In genomic region chr11:86011175-86011574, GRCh38 we compare ENCODE assay signal across 25 cellular contexts. TPM values are rescaled to one million over a fixed set of nuclear protein-coding genes. Genes with fewer than 3 reads are reported as not detected.
DNase-seq lines count a peak whose midpoint lies in the region; ATAC-seq and TF ChIP-seq lines count a peak whose summit lies in the region.
"Had no signal": no experiment of that assay in that cellular context is flagged by ENCODE, and none has a peak within 500 bp of the region (broad histone marks: within the 10 kb centered on the region; RNA-seq: fewer than 3 reads in every experiment).

No MANE protein-coding gene starts in this region.

- ATAC-seq in left lung, result peak; percentile 24
- ATAC-seq in gastrocnemius medialis, result peak; percentile 45 to 81
- no peak for ATAC-seq in activated CD4-positive, CD25-positive, alpha-beta regulatory T cell treated with anti-CD3 and anti-CD28 coated beads, Interleukin-2, amount 50 U/mL, for 24 hours
- no peak for ATAC-seq in GM21515 (IDR thresholded peaks at IDR 0.05; ENCODE audit: unreplicated experiment)
- ATAC-seq: GM12878 had no signal

- no peaks in the 10 kb centered on the region for H3K4me1 ChIP-seq in left lung
- H3K4me1 ChIP-seq in gastrocnemius medialis, result peaks cover 31 to 34% of the 10 kb centered on the region in 2 donors
- H3K4me1 ChIP-seq in CD8-positive, alpha-beta memory T cell (ENCODE audit: insufficient read depth, low read length), result no peaks in the 10 kb centered on the region
- H3K4me1 ChIP-seq: BLaER1 had no signal

- H3K27ac ChIP-seq in left lung (no peak overlapping the region), gastrocnemius medialis (peak overlapping the region; percentile 40 to 57 (median 50))
- no peak overlapping the region for H3K27ac ChIP-seq in CD8-positive, alpha-beta memory T cell (ENCODE audit: low read depth, low read length)
- H3K27ac ChIP-seq: BLaER1 had no signal

- DNase-seq in NCI-H69 (lab: John Stamatoyannopoulos, UW) (peak; percentile 26), NCI-H774 (lab: John Stamatoyannopoulos, UW) (peak; percentile 19), left lung (no peak), gastrocnemius medialis (no peak)
- no peak for DNase-seq in CD8-positive, alpha-beta memory T cell
- DNase-seq: 8988T; ACHN; BE2C; C1 segment of cervical spinal cord; Caco-2; Calu3; CD4-positive, alpha-beta memory T cell; CD4-positive, CD25-positive, alpha-beta regulatory T cell; DMS 273 treated with DMSO at 0.1 percent for 48 hours; DMS153; DMS53; DMS79; DND-41; EL; GDM1 had no signal

- no peak for TF ChIP-seq POLR2A in gastrocnemius medialis (IDR thresholded peaks at IDR 0.05)

- no peak overlapping the region for H3K27ac Mint-ChIP-seq in CD8-positive, alpha-beta memory T cell
- H3K27ac Mint-ChIP-seq: CD14-positive monocyte; CD4-positive, alpha-beta memory T cell; CD4-positive, CD25-positive, alpha-beta regulatory T cell had no signal

- POLR2A ChIA-PET in CD8-positive, alpha-beta memory T cell (lab: Charles Lee), result no interaction called here

- in situ Hi-C loops in gastrocnemius medialis (cut with MboI; ENCODE audit: low sequenced_read_pairs in 4 of 4), result no loop called here

- H3K4me1 Mint-ChIP-seq in CD8-positive, alpha-beta memory T cell, result peaks cover 15 to 32% (median 23%) of the 10 kb centered on the region in 3 donors

- intact Hi-C loops in left lung (cut with DNase I), result no loop called here
- intact Hi-C loops in gastrocnemius medialis (cut with DNase I; ENCODE audit: low total_unique reads), result no loop called here

- H3K9me3 Mint-ChIP-seq in CD8-positive, alpha-beta memory T cell, result no peaks in the 10 kb centered on the region
- H3K9me3 Mint-ChIP-seq: CD4-positive, alpha-beta memory T cell; CD4-positive, CD25-positive, alpha-beta regulatory T cell had no signal

- H3K9me3 ChIP-seq in left lung, result no peaks in the 10 kb centered on the region
- H3K9me3 ChIP-seq in gastrocnemius medialis, result no peaks in the 10 kb centered on the region
- no peaks in the 10 kb centered on the region for H3K9me3 ChIP-seq in CD8-positive, alpha-beta memory T cell (ENCODE audit: low read length)
- H3K9me3 ChIP-seq: BE2C, BLaER1, Caco-2 had no signal

- CTCF ChIA-PET in CD8-positive, alpha-beta memory T cell (lab: Charles Lee), result interaction anchor here (2.3 kb wide), 1 partner anchor 31 kb away, joined by 5 read pairs; no protein-coding TSS in a partner anchor

- H3K27me3 Mint-ChIP-seq in CD8-positive, alpha-beta memory T cell, result no peaks in the 10 kb centered on the region
- H3K27me3 Mint-ChIP-seq: CD4-positive, alpha-beta memory T cell; CD4-positive, CD25-positive, alpha-beta regulatory T cell had no signal

- no peak overlapping the region for H3K4me3 Mint-ChIP-seq in CD8-positive, alpha-beta memory T cell
- H3K4me3 Mint-ChIP-seq: CD14-positive monocyte; CD4-positive, alpha-beta memory T cell; CD4-positive, CD25-positive, alpha-beta regulatory T cell had no signal

- H3K4me3 ChIP-seq in left lung (no peak overlapping the region), gastrocnemius medialis (no peak overlapping the region)
- no peak overlapping the region for H3K4me3 ChIP-seq in CD8-positive, alpha-beta memory T cell (ENCODE audit: low read length)
- H3K4me3 ChIP-seq: BLaER1, GM12878 had no signal

- H3K27me3 ChIP-seq in left lung (no peaks in the 10 kb centered on the region), gastrocnemius medialis (no peaks in the 10 kb centered on the region)
- no peaks in the 10 kb centered on the region for H3K27me3 ChIP-seq in CD8-positive, alpha-beta memory T cell (ENCODE audit: insufficient read depth, low read length, poor library complexity, severe bottlenecking)
- H3K27me3 ChIP-seq: BE2C, BLaER1 had no signal

- H3K36me3 ChIP-seq in left lung (peaks cover 0 to 91% of the 10 kb centered on the region in 2 donors), gastrocnemius medialis (peaks cover 0 to 40% of the 10 kb centered on the region in 2 donors)
- peaks cover 26% of the 10 kb centered on the region for H3K36me3 ChIP-seq in CD8-positive, alpha-beta memory T cell (ENCODE audit: insufficient read depth, low read length)

- H3K36me3 Mint-ChIP-seq in CD8-positive, alpha-beta memory T cell, result peaks cover 0 to 81% (median 22%) of the 10 kb centered on the region in 3 donors

- no peak for TF ChIP-seq CTCF in left lung (IDR thresholded peaks at IDR 0.05)
- no peak for TF ChIP-seq CTCF in gastrocnemius medialis (IDR thresholded peaks at IDR 0.05 in 4 of 5, conservative IDR thresholded peaks at IDR 0.05 in 1 of 5)

RNA-seq across cellular contexts. Expression of gene PICALM, which starts 57.7 kb away (rescaled TPM):
- total RNA-seq in left lung (100 to 1,000 TPM; 159 to 216 TPM), gastrocnemius medialis (100 to 1,000 TPM in 2 of 4 donors, 10 to 100 TPM in 2; 82.3 to 125 (median 107) TPM)
- total RNA-seq in CD8-positive, alpha-beta memory T cell, result 100 to 1,000 TPM in 1 of 2 experiments, 10 to 100 TPM in 1; 95.2 to 103 TPM
- 25.6 TPM for polyA plus RNA-seq in CD8-positive, alpha-beta memory T cell

Comparison
In these comparisons a context has a peak if more than half of its experiments do, and no peak if none do; other contexts are left out.
1. DNase-seq: peak in NCI-H69 (single experiment) and NCI-H774 (single experiment); none in left lung (0 of 2), gastrocnemius medialis (0 of 2) and CD8-positive, alpha-beta memory T cell (0 of 5).
2. ATAC-seq: peak in left lung (single experiment) and gastrocnemius medialis (2 of 2); none in activated CD4-positive, CD25-positive, alpha-beta regulatory T cell treated with anti-CD3 and anti-CD28 coated beads, Interleukin-2, amount 50 U/mL, for 24 hours (0 of 2) and GM21515 (single experiment).
3. H3K27ac ChIP-seq: peak in gastrocnemius medialis (4 of 4); none in left lung (0 of 2) and CD8-positive, alpha-beta memory T cell (single experiment).